In the genomic region with DNA sequence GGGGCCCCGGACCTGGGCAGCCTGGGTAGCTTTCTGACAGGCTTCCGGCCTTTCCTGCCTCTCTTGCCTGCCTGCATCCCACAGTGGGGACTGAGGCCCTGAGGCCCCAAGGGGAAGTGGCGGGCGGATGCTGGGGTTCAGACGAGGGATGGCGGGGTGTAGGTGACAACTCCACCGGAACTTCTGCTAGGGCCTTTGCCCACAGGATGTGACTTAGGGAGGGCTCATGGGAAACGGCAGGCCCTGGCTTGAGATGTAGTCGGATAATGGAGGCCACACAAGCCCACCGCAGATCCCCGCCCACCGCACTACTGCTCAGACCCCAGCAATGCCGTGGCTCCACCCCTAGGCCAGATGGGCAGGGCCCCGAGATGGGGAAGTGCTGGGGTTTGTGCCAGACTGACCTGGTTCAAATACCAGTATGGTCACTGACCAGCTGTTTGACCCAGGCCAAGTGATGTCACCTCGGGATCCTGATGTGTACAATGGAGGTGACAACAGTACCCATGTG, we compare ENCODE assay signal across 7 cellular contexts. TPM values are rescaled to one million over a fixed set of nuclear protein-coding genes. Genes with fewer than 3 reads are reported as not detected.
DNase-seq lines count a peak whose midpoint lies in the region; ATAC-seq and TF ChIP-seq lines count a peak whose summit lies in the region.

No MANE protein-coding gene starts in this region.

- H3K79me2 ChIP-seq in OCI-LY7 (ENCODE audit: insufficient read depth, low read depth, low read length) = peaks cover 38% of the 10 kb centered on the region

- intact Hi-C loops in OCI-LY7 (cut with micrococcal nuclease; ENCODE audit: unreplicated experiment) (no loop called here), right lobe of liver (cut with DNase I) (no loop called here)
- intact Hi-C loops in activated T-helper 1 cell treated with anti-CD3 and anti-CD28 coated beads, Interleukin-12 subunit alpha, Interleukin-12 subunit beta, Interleukin-2, Interleukin-4 antibody, amounts not matched to agents 30 ng/mL and 10 ng/mL and 1 ng/mL, durations not matched to agents 14 hours and 24 hours and 36 hours (cut with micrococcal nuclease) = no loop called here

- H3K36me3 ChIP-seq in OCI-LY7 (ENCODE audit: insufficient read depth, low read length) (peaks cover 23% of the 10 kb centered on the region), right lobe of liver (peaks cover 0 to 13% (median 7%) of the 10 kb centered on the region in 4 donors)

- CTCF ChIA-PET in OCI-LY7 (lab: Charles Lee; ENCODE audit: unreplicated experiment) = no interaction called here

- peaks cover 71% of the 10 kb centered on the region for H3K4me1 Mint-ChIP-seq in activated T-helper 1 cell treated with anti-CD3 and anti-CD28 coated beads, Interleukin-12 subunit alpha, Interleukin-12 subunit beta, Interleukin-2, Interleukin-4 antibody, amounts not matched to agents 30 ng/mL and 10 ng/mL and 1 ng/mL, durations not matched to agents 14 hours and 24 hours and 36 hours (ENCODE audit: low read depth)

- H3K9me3 ChIP-seq in OCI-LY7 (ENCODE audit: low read length) (no peaks in the 10 kb centered on the region), right lobe of liver (no peaks in the 10 kb centered on the region)

- H3K4me1 ChIP-seq in OCI-LY7 (ENCODE audit: insufficient read depth, low read length, poor library complexity, severe bottlenecking) = peaks cover 72% of the 10 kb centered on the region
- peaks cover 0 to 15% (median 6%) of the 10 kb centered on the region in 4 donors for H3K4me1 ChIP-seq in right lobe of liver

- no peaks in the 10 kb centered on the region for H3K27me3 Mint-ChIP-seq in activated T-helper 1 cell treated with anti-CD3 and anti-CD28 coated beads, Interleukin-12 subunit alpha, Interleukin-12 subunit beta, Interleukin-2, Interleukin-4 antibody, amounts not matched to agents 30 ng/mL and 10 ng/mL and 1 ng/mL, durations not matched to agents 14 hours and 24 hours and 36 hours (ENCODE audit: insufficient read depth)

- peaks cover 24% of the 10 kb centered on the region for H3K36me3 Mint-ChIP-seq in activated T-helper 1 cell treated with anti-CD3 and anti-CD28 coated beads, Interleukin-12 subunit alpha, Interleukin-12 subunit beta, Interleukin-2, Interleukin-4 antibody, amounts not matched to agents 30 ng/mL and 10 ng/mL and 1 ng/mL, durations not matched to agents 14 hours and 24 hours and 36 hours (ENCODE audit: low read depth)

- peak overlapping the region; percentile 74 for H3K4me2 ChIP-seq in OCI-LY7 (ENCODE audit: low read length)

- 60% methylated on average over 6 of the region's 15 CpGs for WGBS in right lobe of liver (ENCODE audit: insufficient coverage, low coverage, low lambda C conversion rate, missing lambda C conversion rate)

- H4K20me1 ChIP-seq in OCI-LY7 (ENCODE audit: insufficient read depth, low read length) = peaks cover 16% of the 10 kb centered on the region

- H3K9me2 ChIP-seq in OCI-LY7 (ENCODE audit: insufficient read depth, low read length) = no peaks in the 10 kb centered on the region

- TF ChIP-seq POLR2A in right lobe of liver (IDR thresholded peaks at IDR 0.05) = no peak

- peak overlapping the region; percentile 81 for H3K27ac ChIP-seq in OCI-LY7 (ENCODE audit: low read depth, low read length, poor library complexity, severe bottlenecking)
- H3K27ac ChIP-seq in right lobe of liver = peak overlapping the region; percentile 21 to 51 (median 44)

- H2AFZ ChIP-seq in OCI-LY7 (ENCODE audit: low read length) = peak overlapping the region; percentile 45; the same call in 1 of the 2 replicates

- H3K27ac Mint-ChIP-seq in activated T-helper 1 cell treated with anti-CD3 and anti-CD28 coated beads, Interleukin-12 subunit alpha, Interleukin-12 subunit beta, Interleukin-2, Interleukin-4 antibody, amounts not matched to agents 30 ng/mL and 10 ng/mL and 1 ng/mL, durations not matched to agents 14 hours and 24 hours and 36 hours = peak overlapping the region; percentile 99

- no peaks in the 10 kb centered on the region for H3K27me3 ChIP-seq in right lobe of liver

- ATAC-seq in right lobe of liver = peak in 1 of 4 donors; percentile 21
- no peak for ATAC-seq in GM19467 (IDR thresholded peaks at IDR 0.05; ENCODE audit: unreplicated experiment)
- no peak for ATAC-seq in HG03095 (IDR thresholded peaks at IDR 0.05; ENCODE audit: unreplicated experiment)

- DNase-seq in OCI-LY7 (ENCODE audit: low spot score) = peak; percentile 78
- DNase-seq in activated T-helper 1 cell treated with anti-CD3 and anti-CD28 coated beads, Interleukin-12 subunit alpha, Interleukin-12 subunit beta, Interleukin-2, Interleukin-4 antibody, amounts not matched to agents 30 ng/mL and 10 ng/mL and 1 ng/mL, durations not matched to agents 14 hours and 24 hours and 36 hours (ENCODE audit: low spot score) = peak; percentile 77
- DNase-seq in right lobe of liver = peak in 2 of 3 donors; percentile 73
- DNase-seq in stimulated activated naive CD4-positive, alpha-beta T cell treated with Interleukin-2 at 50 U/mL for 16 hours (lab: John Stamatoyannopoulos, UW) = peak; percentile 60
- DNase-seq in AG20443 (ENCODE audit: low spot score) = no peak

- peak overlapping the region; percentile 81 for H3K4me3 Mint-ChIP-seq in activated T-helper 1 cell treated with anti-CD3 and anti-CD28 coated beads, Interleukin-12 subunit alpha, Interleukin-12 subunit beta, Interleukin-2, Interleukin-4 antibody, amounts not matched to agents 30 ng/mL and 10 ng/mL and 1 ng/mL, durations not matched to agents 14 hours and 24 hours and 36 hours

- no TSS peak for BruUV-seq in OCI-LY7 (replicated peaks; lab: Mats Ljungman, UMichigan)

- H3K9me3 Mint-ChIP-seq in activated T-helper 1 cell treated with anti-CD3 and anti-CD28 coated beads, Interleukin-12 subunit alpha, Interleukin-12 subunit beta, Interleukin-2, Interleukin-4 antibody, amounts not matched to agents 30 ng/mL and 10 ng/mL and 1 ng/mL, durations not matched to agents 14 hours and 24 hours and 36 hours = no peaks in the 10 kb centered on the region

- POLR2A ChIA-PET in OCI-LY7 (lab: Charles Lee) = interaction anchor here (1.0 kb wide), 2 partner anchors 37 to 48 kb away, joined by 3 read pairs; a partner anchor contains a TSS

- TF ChIP-seq CTCF in OCI-LY7 (conservative IDR thresholded peaks at IDR 0.05; ENCODE audit: low read length) = no peak
- TF ChIP-seq CTCF in right lobe of liver (IDR thresholded peaks at IDR 0.05) = no peak

- H3K4me3 ChIP-seq in OCI-LY7 (ENCODE audit: low read depth, low read length, poor library complexity, severe bottlenecking) (peak overlapping the region; percentile 38), right lobe of liver (no peak overlapping the region)

RNA-seq across cellular contexts. Expression of a gene that starts 2.7 kb away (rescaled TPM):
- 69.8 and 80.0 TPM in 2 replicates for total RNA-seq in OCI-LY7 (2014; rRNA removed; shearing (Covaris generic))
- total RNA-seq in OCI-LY7 (2022) (123 and 136 TPM in 2 replicates), right lobe of liver (100 to 1,000 TPM in 1 of 6 experiments, 10 to 100 TPM in 5; 49.4 to 107 (median 54.5) TPM)
- 97.3 and 105 TPM in 2 replicates for total RNA-seq in activated T-helper 1 cell treated with anti-CD3 and anti-CD28 coated beads, Interleukin-12 subunit alpha, Interleukin-12 subunit beta, Interleukin-2, Interleukin-4 antibody, amounts not matched to agents 30 ng/mL and 10 ng/mL and 1 ng/mL, durations not matched to agents 14 hours and 24 hours and 36 hours

RNA-seq across cellular contexts. Expression of a gene that starts 4.7 kb away (rescaled TPM):
- total RNA-seq in OCI-LY7 (2014; rRNA removed; shearing (Covaris generic)) = 38.5 and 40.0 TPM in 2 replicates
- 39.1 and 45.7 TPM in 2 replicates for total RNA-seq in OCI-LY7 (2022)
- 30.0 and 30.4 TPM in 2 replicates for total RNA-seq in activated T-helper 1 cell treated with anti-CD3 and anti-CD28 coated beads, Interleukin-12 subunit alpha, Interleukin-12 subunit beta, Interleukin-2, Interleukin-4 antibody, amounts not matched to agents 30 ng/mL and 10 ng/mL and 1 ng/mL, durations not matched to agents 14 hours and 24 hours and 36 hours
- total RNA-seq in right lobe of liver = 1 to 10 TPM; 1.7 to 5.6 (median 2.7) TPM

RNA-seq across cellular contexts. Expression of a gene that starts 19.5 kb away (rescaled TPM):
- 136 and 147 TPM in 2 replicates for total RNA-seq in OCI-LY7 (2014; rRNA removed; shearing (Covaris generic))
- 132 and 165 TPM in 2 replicates for total RNA-seq in OCI-LY7 (2022)
- 128 and 130 TPM in 2 replicates for total RNA-seq in activated T-helper 1 cell treated with anti-CD3 and anti-CD28 coated beads, Interleukin-12 subunit alpha, Interleukin-12 subunit beta, Interleukin-2, Interleukin-4 antibody, amounts not matched to agents 30 ng/mL and 10 ng/mL and 1 ng/mL, durations not matched to agents 14 hours and 24 hours and 36 hours
- 10 to 100 TPM; 44.3 to 68.5 (median 56.9) TPM for total RNA-seq in right lobe of liver

RNA-seq across cellular contexts. Expression of a gene that starts 48.1 kb away (rescaled TPM):
- 8.9 and 13.9 TPM in 2 replicates for total RNA-seq in OCI-LY7 (2014; rRNA removed; shearing (Covaris generic))
- total RNA-seq in OCI-LY7 (2022) = 17.9 and 21.6 TPM in 2 replicates
- 16.6 and 18.9 TPM in 2 replicates for total RNA-seq in activated T-helper 1 cell treated with anti-CD3 and anti-CD28 coated beads, Interleukin-12 subunit alpha, Interleukin-12 subunit beta, Interleukin-2, Interleukin-4 antibody, amounts not matched to agents 30 ng/mL and 10 ng/mL and 1 ng/mL, durations not matched to agents 14 hours and 24 hours and 36 hours
- 10 to 100 TPM in 2 of 6 experiments, 1 to 10 TPM in 4; 6.1 to 15.3 (median 7.7) TPM for total RNA-seq in right lobe of liver
